In the genomic region with DNA sequence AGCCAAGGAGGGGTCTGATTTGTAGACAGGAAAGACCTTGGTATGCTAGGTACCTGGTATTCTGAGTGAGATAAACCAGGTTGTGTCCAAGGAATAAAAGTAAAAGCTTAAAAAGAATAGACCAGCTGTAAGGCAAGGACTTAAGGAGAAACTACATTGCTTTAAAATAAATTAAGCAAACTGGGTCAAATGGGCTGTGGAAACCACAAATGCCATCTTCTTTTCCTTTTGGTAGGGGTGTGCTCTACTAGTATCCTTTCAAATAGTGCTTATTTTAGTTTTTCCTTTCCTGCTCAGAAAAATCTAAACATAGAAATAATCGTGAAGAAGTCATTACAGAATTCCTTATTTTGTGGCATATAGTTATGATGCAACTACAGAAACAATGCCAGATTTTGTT, we compare ENCODE assay signal across 27 cellular contexts.
"Had no signal": no experiment of that assay in that cellular context is flagged by ENCODE, and none has a peak within 500 bp of the region (broad histone marks: within the 10 kb centered on the region; RNA-seq: fewer than 3 reads in every experiment).

No MANE protein-coding gene starts in this region.

- H3K27ac Mint-ChIP-seq: nephron; neural progenitor cell; progenitor cell of endocrine pancreas; stimulated activated effector memory CD8-positive, alpha-beta T cell treated with anti-CD3 and anti-CD28 coated beads, Interleukin-12 subunit alpha, Interleukin-12 subunit beta, amount 100 ng/mL, for 72 hours; stimulated activated naive B cell treated with anti-CD40 and anti-IgM and Interleukin-4, amounts not matched to agents 10 μg/mL and 1 μg/mL and 100 μg/mL, for 72 hours; stimulated activated naive CD8-positive, alpha-beta T cell treated with anti-CD3 and anti-CD28 coated beads, Interleukin-15, Interleukin-2, amounts not matched to agents 100 ng/mL and 50 ng/mL, for 24 hours had no signal

- H3K9me3 ChIP-seq: ovary, psoas muscle, right lobe of liver, thyroid gland, upper lobe of left lung, vagina had no signal

- H3K4me1 Mint-ChIP-seq: nephron; neural progenitor cell; stimulated activated naive B cell treated with anti-CD40 and anti-IgM and Interleukin-4, amounts not matched to agents 10 μg/mL and 1 μg/mL and 100 μg/mL, for 72 hours had no signal

- H3K36me3 Mint-ChIP-seq: neural progenitor cell; stimulated activated effector memory CD8-positive, alpha-beta T cell treated with anti-CD3 and anti-CD28 coated beads, Interleukin-12 subunit alpha, Interleukin-12 subunit beta, amount 100 ng/mL, for 72 hours; stimulated activated naive B cell treated with anti-CD40 and anti-IgM and Interleukin-4, amounts not matched to agents 10 μg/mL and 1 μg/mL and 100 μg/mL, for 72 hours had no signal

- H3K36me3 ChIP-seq: neural progenitor cell, ovary, right lobe of liver, sigmoid colon, stomach, thoracic aorta, thyroid gland, tibial nerve, upper lobe of left lung, vagina had no signal

- H3K4me1 ChIP-seq: neural progenitor cell, parathyroid adenoma, psoas muscle, right lobe of liver, sigmoid colon, stomach, thyroid gland, upper lobe of left lung, vagina had no signal

- H3K9me3 Mint-ChIP-seq: stimulated activated effector memory CD8-positive, alpha-beta T cell treated with anti-CD3 and anti-CD28 coated beads, Interleukin-12 subunit alpha, Interleukin-12 subunit beta, amount 100 ng/mL, for 72 hours had no signal

- H3K4me3 ChIP-seq: neural progenitor cell, ovary, psoas muscle, right lobe of liver, sigmoid colon, stomach, thoracic aorta, thyroid gland, tibial nerve, upper lobe of left lung, vagina had no signal

- H3K9ac ChIP-seq: neural progenitor cell, parathyroid adenoma had no signal

- H3K27me3 ChIP-seq: neural progenitor cell, ovary, right lobe of liver, sigmoid colon, stomach, thyroid gland, tibial nerve, upper lobe of left lung, vagina had no signal

- H3K27ac ChIP-seq: neural progenitor cell, ovary, parathyroid adenoma, psoas muscle, right lobe of liver, sigmoid colon, stomach, thoracic aorta, thyroid gland, tibial nerve, upper lobe of left lung, vagina had no signal

- H3K4me3 Mint-ChIP-seq: nephron; neural progenitor cell; stimulated activated effector memory CD8-positive, alpha-beta T cell treated with anti-CD3 and anti-CD28 coated beads, Interleukin-12 subunit alpha, Interleukin-12 subunit beta, amount 100 ng/mL, for 72 hours; stimulated activated naive B cell treated with anti-CD40 and anti-IgM and Interleukin-4, amounts not matched to agents 10 μg/mL and 1 μg/mL and 100 μg/mL, for 72 hours; stimulated activated naive CD8-positive, alpha-beta T cell treated with anti-CD3 and anti-CD28 coated beads, Interleukin-15, Interleukin-2, amounts not matched to agents 100 ng/mL and 50 ng/mL, for 24 hours had no signal

- H3K27me3 Mint-ChIP-seq: stimulated activated naive CD8-positive, alpha-beta T cell treated with anti-CD3 and anti-CD28 coated beads, Interleukin-15, Interleukin-2, amounts not matched to agents 100 ng/mL and 50 ng/mL, for 24 hours had no signal

- ATAC-seq: psoas muscle; right lobe of liver; stimulated activated effector memory CD8-positive, alpha-beta T cell treated with anti-CD3 and anti-CD28 coated beads, Interleukin-12 subunit alpha, Interleukin-12 subunit beta, amount 100 ng/mL, for 72 hours; stimulated activated naive B cell treated with anti-CD40 and anti-IgM and Interleukin-4, amounts not matched to agents 10 μg/mL and 1 μg/mL and 100 μg/mL, for 72 hours had no signal

- DNase-seq: occipital lobe; ovary; posterior cingulate gyrus; psoas muscle; right cardiac atrium; right lobe of liver; sigmoid colon; small intestine; stimulated activated CD4-positive, alpha-beta T cell treated with anti-CD3 and anti-CD28 coated beads, Interleukin-15, amount 100 ng/mL, for 24 hours; stimulated activated CD4-positive, alpha-beta T cell treated with anti-CD3 and anti-CD28 coated beads, Interleukin-2, amount 100 ng/mL, for 24 hours; stimulated activated CD4-positive, alpha-beta T cell treated with anti-CD3 and anti-CD28 coated beads, Interleukin-2, amount 100 ng/mL, for 48 hours; stimulated activated CD4-positive, alpha-beta T cell treated with anti-CD3 and anti-CD28 coated beads, Interleukin-4, amount 100 ng/mL, for 24 hours; stimulated activated naive B cell treated with anti-CD40 and anti-IgM and Interleukin-4, amounts not matched to agents 10 μg/mL and 1 μg/mL and 100 μg/mL, for 72 hours; stimulated activated naive CD4-positive, alpha-beta T cell treated with Interleukin-2 at 50 U/mL for 16 hours; stomach; thyroid gland; trophoblast cell; upper lobe of left lung had no signal
